In the genomic region with DNA sequence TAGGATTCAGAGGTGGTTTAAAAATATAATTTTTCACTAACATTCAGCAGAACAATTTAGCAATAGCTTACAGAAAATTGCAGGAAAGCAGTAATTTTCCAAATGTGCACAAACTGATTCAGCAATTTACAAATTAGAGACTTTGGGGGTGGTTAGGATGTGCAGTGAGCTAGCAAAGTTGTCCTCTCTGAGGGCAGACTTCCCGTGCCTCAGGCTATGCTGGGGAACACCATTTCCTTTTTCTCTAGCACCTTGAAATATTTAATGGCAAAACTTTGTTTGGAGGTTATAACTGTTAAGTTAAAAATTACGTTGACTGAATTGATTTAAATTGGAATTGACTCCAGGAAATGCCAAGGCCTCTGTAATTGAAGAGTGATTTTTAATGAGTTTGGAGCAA, we compare ENCODE assay signal across 23 cellular contexts.
A peak's percentile ranks its signal among the peaks of the same experiment; 100 is the strongest.
DNase-seq lines count a peak whose midpoint lies in the region; ATAC-seq, FAIRE-seq and TF ChIP-seq lines count a peak whose summit lies in the region.
"Had no signal": no experiment of that assay in that cellular context is flagged by ENCODE, and none has a peak within 500 bp of the region (broad histone marks: within the 10 kb centered on the region; RNA-seq: fewer than 3 reads in every experiment).

No MANE protein-coding gene starts in this region.

- dilution Hi-C loops in endothelial cell of umbilical vein (cut with MboI; ENCODE audit: extremely low pct_ligation_motif_present, low sequenced_read_pairs): no loop called here

- H3K4me3 ChIP-seq in SK-N-SH (ENCODE audit: low read depth in 2 of 2, low read length in 1 of 2) (no peak overlapping the region), endothelial cell of umbilical vein (replicated peaks in 1 of 3; ENCODE audit: insufficient read depth in 1 of 3, low read depth in 1 of 3, low read length in 3 of 3) (no peak overlapping the region)
- H3K4me3 ChIP-seq: GM12878, GM23248, K562 had no signal

- POLR2A ChIA-PET in SK-N-SH (lab: Yijun Ruan, JAX) (no interaction called here), endothelial cell of umbilical vein (lab: Charles Lee) (no interaction called here)
- POLR2A ChIA-PET in CD4-positive, alpha-beta T cell (lab: Charles Lee): no interaction called here

- peaks cover 17% of the 10 kb centered on the region for H3K27me3 Mint-ChIP-seq in CD4-positive, alpha-beta T cell
- H3K27me3 Mint-ChIP-seq in Calu3 (ENCODE audit: unreplicated experiment): no peaks in the 10 kb centered on the region
- H3K27me3 Mint-ChIP-seq: CD4-positive, CD25-positive, alpha-beta regulatory T cell had no signal

- CTCF ChIA-PET in SK-N-SH (lab: Yijun Ruan, JAX) (no interaction called here), endothelial cell of umbilical vein (lab: Charles Lee) (interaction anchor here (0.9 to 3.0 kb wide), 7 partner anchors 9 to 1488 kb away, joined by 3 to 18 read pairs (median 4); no protein-coding TSS in a partner anchor), Calu3 (lab: Charles Lee) (interaction anchor here (0.6 to 1.0 kb wide), 2 partner anchors 70 to 1608 kb away, joined by 3 read pairs; no protein-coding TSS in a partner anchor)
- CTCF ChIA-PET in CD4-positive, alpha-beta T cell (lab: Charles Lee): no interaction called here

- H3K9me1 ChIP-seq in endothelial cell of umbilical vein (replicated peaks; ENCODE audit: control insufficient read depth, extremely low read depth, insufficient read depth, low read length): no peaks in the 10 kb centered on the region

- H3K36me3 ChIP-seq in SK-N-SH (replicated peaks in 1 of 2; ENCODE audit: control insufficient read depth in 1 of 2, insufficient read depth in 2 of 2, low read length in 1 of 2) (no peaks in the 10 kb centered on the region), endothelial cell of umbilical vein (ENCODE audit: control insufficient read depth in 2 of 2, extremely low read depth in 1 of 2, insufficient read depth in 2 of 2, low read length in 2 of 2) (no peaks in the 10 kb centered on the region)
- H3K36me3 ChIP-seq: BE2C had no signal

- no peak for TF ChIP-seq RAD21 in SK-N-SH (IDR thresholded peaks at IDR 0.05; ENCODE audit: low read length)

- FAIRE-seq in endothelial cell of umbilical vein (lab: Jason Lieb, UNC): peak; percentile 50
- FAIRE-seq: GM12878, GM19239, H54, HTR-8/SVneo, K562 had no signal

- H3K27ac ChIP-seq in SK-N-SH (ENCODE audit: low read depth in 2 of 2, low read length in 1 of 2) (peak overlapping the region in 1 of 2 experiments; percentile 92; a peak in 2 of 4 replicates), endothelial cell of umbilical vein (ENCODE audit: insufficient read depth, low read depth, low read length) (no peak overlapping the region)
- no peak overlapping the region for H3K27ac ChIP-seq in CD4-positive, alpha-beta T cell (ENCODE audit: low read depth, low read length)
- H3K27ac ChIP-seq: GM23248 had no signal

- no peaks in the 10 kb centered on the region for H3F3A ChIP-seq in SK-N-SH (replicated peaks; ENCODE audit: insufficient read depth)

- H3K9me2 ChIP-seq in SK-N-SH: no peaks in the 10 kb centered on the region

- no peak overlapping the region for H3K4me3 Mint-ChIP-seq in CD4-positive, alpha-beta T cell
- no peak overlapping the region for H3K4me3 Mint-ChIP-seq in Calu3 (ENCODE audit: low read depth, unreplicated experiment)
- H3K4me3 Mint-ChIP-seq: CD4-positive, CD25-positive, alpha-beta regulatory T cell had no signal

- ATAC-seq in SK-N-SH treated with all-trans-retinoic acid at 6 μM for 48 hours: no peak
- ATAC-seq in CD4-positive, alpha-beta T cell (ENCODE audit: poor library complexity): no peak
- ATAC-seq: GM12878, K562 had no signal

- no peaks in the 10 kb centered on the region for H3K4me1 Mint-ChIP-seq in CD4-positive, alpha-beta T cell (ENCODE audit: low read depth)
- H3K4me1 Mint-ChIP-seq in Calu3 (ENCODE audit: low read depth, unreplicated experiment): no peaks in the 10 kb centered on the region
- H3K4me1 Mint-ChIP-seq: CD4-positive, CD25-positive, alpha-beta regulatory T cell had no signal

- DNase-seq in SK-N-SH (no peak), NCI-H2227 (lab: John Stamatoyannopoulos, UW; ENCODE audit: unreplicated experiment) (peak; percentile 39), endothelial cell of umbilical vein (ENCODE audit: low read depth, low spot score) (no peak), retina (peak; percentile 47), Calu3 (no peak), medulla oblongata (ENCODE audit: extremely low spot score) (no peak)
- no peak for DNase-seq in CD4-positive, alpha-beta T cell
- DNase-seq: 8988T; BE2C; C1 segment of cervical spinal cord; Caco-2; CD4-positive, CD25-positive, alpha-beta regulatory T cell; DMS153; DMS79; GM23248; HCEC 1CT; IMR-90 had no signal

- no peak for TF ChIP-seq EP300 in SK-N-SH (IDR thresholded peaks at IDR 0.05; ENCODE audit: borderline replicate concordance in 1 of 2, low read depth in 1 of 2, low read length in 1 of 2)

- H3K27ac Mint-ChIP-seq in CD4-positive, alpha-beta T cell: no peak overlapping the region
- no peak overlapping the region for H3K27ac Mint-ChIP-seq in Calu3 (ENCODE audit: unreplicated experiment)
- H3K27ac Mint-ChIP-seq: CD4-positive, CD25-positive, alpha-beta regulatory T cell had no signal

- H3K79me2 ChIP-seq in SK-N-SH (ENCODE audit: insufficient read depth) (no peaks in the 10 kb centered on the region), endothelial cell of umbilical vein (ENCODE audit: control insufficient read depth, insufficient read depth, low read length) (no peaks in the 10 kb centered on the region)

- 49% methylated on average over 2 of the region's 2 CpGs for WGBS in SK-N-SH (ENCODE audit: low lambda C conversion rate)

- H3K4me1 ChIP-seq in SK-N-SH (ENCODE audit: control insufficient read depth in 1 of 2, insufficient read depth in 2 of 2, low read depth in 1 of 2, low read length in 1 of 2) (peaks cover 14 to 25% of the 10 kb centered on the region in 2 experiments; a peak in 3 of 4 replicates), endothelial cell of umbilical vein (ENCODE audit: control insufficient read depth, extremely low read depth, insufficient read depth, low read length) (peaks cover 16% of the 10 kb centered on the region)
- H3K4me1 ChIP-seq: Caco-2 had no signal

- no peak for TF ChIP-seq CTCF in SK-N-SH (IDR thresholded peaks at IDR 0.05)
- no peak for TF ChIP-seq CTCF in endothelial cell of umbilical vein (IDR thresholded peaks at IDR 0.05; ENCODE audit: extremely low read depth in 1 of 2, insufficient read depth in 1 of 2, low read depth in 1 of 2, low read length in 2 of 2)
- no peak for TF ChIP-seq CTCF in CD4-positive, alpha-beta T cell (IDR thresholded peaks at IDR 0.05)
- no peak for TF ChIP-seq CTCF in Calu3 (IDR thresholded peaks at IDR 0.05; ENCODE audit: unreplicated experiment)

- H3K27me3 ChIP-seq in SK-N-SH (ENCODE audit: insufficient read depth): no peaks in the 10 kb centered on the region
- H3K27me3 ChIP-seq in endothelial cell of umbilical vein (ENCODE audit: control insufficient read depth in 2 of 2, insufficient read depth in 2 of 2, low read length in 2 of 2): peaks cover 0 to 4% of the 10 kb centered on the region in 2 experiments
- no peaks in the 10 kb centered on the region for H3K27me3 ChIP-seq in CD4-positive, alpha-beta T cell (ENCODE audit: control insufficient read depth, insufficient read depth, low read length)
- H3K27me3 ChIP-seq: BE2C had no signal

- no peaks in the 10 kb centered on the region for H3K9me3 Mint-ChIP-seq in CD4-positive, alpha-beta T cell
- peaks cover 3% of the 10 kb centered on the region for H3K9me3 Mint-ChIP-seq in Calu3 (ENCODE audit: low read depth, unreplicated experiment)

- intact Hi-C loops in endothelial cell of umbilical vein (cut with micrococcal nuclease) (loop anchor here (2.0 to 5.0 kb wide), 3 partner anchors 34 to 1072 kb away; no protein-coding TSS in a partner anchor), Calu3 (cut with micrococcal nuclease; ENCODE audit: unreplicated experiment) (no loop called here)
- intact Hi-C loops in CD4-positive, alpha-beta T cell (cut with DNase I, micrococcal nuclease): no loop called here

- no peak for TF ChIP-seq POLR2A in endothelial cell of umbilical vein (IDR thresholded peaks at IDR 0.05; ENCODE audit: low read depth, low read length)

- H3K4me2 ChIP-seq in SK-N-SH (no peak overlapping the region), endothelial cell of umbilical vein (ENCODE audit: insufficient read depth, low read length) (peak overlapping the region; percentile 52)

- BruUV-seq in endothelial cell of umbilical vein (replicated peaks; lab: Mats Ljungman, UMichigan) (no TSS peak), Calu3 (replicated peaks; lab: Mats Ljungman, UMichigan) (no TSS peak)

- H3K9ac ChIP-seq in SK-N-SH: no peak overlapping the region
- no peak overlapping the region for H3K9ac ChIP-seq in endothelial cell of umbilical vein (replicated peaks; ENCODE audit: extremely low read depth, insufficient read depth, low read length)
- H3K9ac ChIP-seq: GM23248 had no signal

- no peaks in the 10 kb centered on the region for H3K9me3 ChIP-seq in SK-N-SH
- H3K9me3 ChIP-seq in endothelial cell of umbilical vein (replicated peaks; ENCODE audit: control insufficient read depth, insufficient read depth, low read length): no peaks in the 10 kb centered on the region
- no peaks in the 10 kb centered on the region for H3K9me3 ChIP-seq in CD4-positive, alpha-beta T cell (ENCODE audit: control insufficient read depth, low read length)
- H3K9me3 ChIP-seq: BE2C, Caco-2 had no signal

- H4K20me1 ChIP-seq in SK-N-SH (ENCODE audit: insufficient read depth) (no peaks in the 10 kb centered on the region), endothelial cell of umbilical vein (replicated peaks; ENCODE audit: control insufficient read depth, extremely low read depth, insufficient read depth, low read length) (no peaks in the 10 kb centered on the region)

- no peaks in the 10 kb centered on the region for H3K36me3 Mint-ChIP-seq in CD4-positive, alpha-beta T cell (ENCODE audit: low read depth)
- no peaks in the 10 kb centered on the region for H3K36me3 Mint-ChIP-seq in Calu3 (ENCODE audit: insufficient read depth, unreplicated experiment)
- H3K36me3 Mint-ChIP-seq: CD4-positive, CD25-positive, alpha-beta regulatory T cell had no signal

- H2AFZ ChIP-seq in SK-N-SH (ENCODE audit: low read depth): no peak overlapping the region
- H2AFZ ChIP-seq in endothelial cell of umbilical vein (ENCODE audit: low read depth, low read length): no peak overlapping the region
- H2AFZ ChIP-seq: GM23248 had no signal

TF ChIP-seq in endothelial cell of umbilical vein, 7 proteins besides CTCF, POLR2A, EP300 and RAD21 (continues in another document):
- TF ChIP-seq MYC (IDR thresholded peaks at IDR 0.05; ENCODE audit: low read depth, low read length): no peak
- TF ChIP-seq FOS (IDR thresholded peaks at IDR 0.05; ENCODE audit: borderline replicate concordance, insufficient read depth, low read length): no peak
- TF ChIP-seq, protein P1, sequence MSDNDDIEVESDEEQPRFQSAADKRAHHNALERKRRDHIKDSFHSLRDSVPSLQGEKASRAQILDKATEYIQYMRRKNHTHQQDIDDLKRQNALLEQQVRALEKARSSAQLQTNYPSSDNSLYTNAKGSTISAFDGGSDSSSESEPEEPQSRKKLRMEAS (IDR thresholded peaks at IDR 0.05; ENCODE audit: insufficient read depth, insufficient read length): no peak
- TF ChIP-seq GATA2 (IDR thresholded peaks at IDR 0.05; ENCODE audit: insufficient read depth, insufficient read length, low read depth, low read length): no peak
- TF ChIP-seq JUN (IDR thresholded peaks at IDR 0.05; ENCODE audit: borderline replicate concordance, insufficient read depth, insufficient read length, low read depth): no peak

Comparison
In these comparisons a context has a peak if more than half of its experiments do, and no peak if none do; other contexts are left out.
1. DNase-seq: peak in NCI-H2227 (single experiment) and retina (single experiment); none in SK-N-SH (single experiment), endothelial cell of umbilical vein (single experiment), CD4-positive, alpha-beta T cell (0 of 10), Calu3 (single experiment) and medulla oblongata (single experiment).
2. CTCF ChIA-PET loops: an anchor here in endothelial cell of umbilical vein (0.9 to 3.0 kb wide) and Calu3 (0.6 to 1.0 kb wide); none called in SK-N-SH and CD4-positive, alpha-beta T cell.